Comparison of ENCODE assay signal across 6 cellular contexts in the genomic region with DNA sequence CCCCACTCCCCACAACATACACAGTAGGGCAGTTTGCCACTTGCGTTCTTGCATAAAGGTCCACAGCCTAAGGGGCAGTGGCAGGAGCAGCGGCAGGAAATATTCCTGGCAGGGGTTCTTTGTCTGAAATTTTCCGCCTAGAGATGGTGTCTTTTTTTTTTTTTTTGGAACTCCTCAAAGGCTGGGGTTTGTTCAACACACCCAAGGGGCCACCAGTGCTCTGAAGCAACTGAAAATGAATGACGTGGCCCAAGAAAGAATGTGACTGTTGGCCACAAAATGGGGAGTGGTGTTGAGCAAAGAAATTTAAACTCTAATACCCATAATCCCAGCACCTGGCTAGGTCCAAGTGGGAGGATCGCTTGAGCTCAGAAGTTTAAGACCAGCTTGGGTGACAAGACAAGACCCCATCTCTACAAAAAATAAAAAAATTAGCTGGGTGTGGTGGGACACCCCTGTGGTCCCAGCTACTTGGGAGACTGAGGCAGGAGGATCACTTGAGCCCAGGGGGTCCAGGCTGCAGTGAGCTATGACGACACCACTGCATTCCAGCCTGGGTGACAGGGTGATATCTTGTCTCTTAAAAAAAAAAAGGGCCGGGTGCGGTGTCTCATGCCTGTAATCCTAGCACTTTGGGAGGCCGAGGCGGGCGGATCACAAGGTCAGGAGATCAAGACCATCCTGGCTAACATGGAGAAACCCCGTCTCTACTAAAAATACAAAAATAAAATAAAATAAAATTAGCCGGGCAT. TPM values are rescaled to one million over a fixed set of nuclear protein-coding genes. Genes with fewer than 3 reads are reported as not detected.
DNase-seq lines count a peak whose midpoint lies in the region; ATAC-seq and TF ChIP-seq lines count a peak whose summit lies in the region.
"Not testable (repeated sequence)": the region's sequence is repeated elsewhere in the genome, so short reads cannot be mapped to it uniquely, and the experiment has no call there.

No MANE protein-coding gene starts in this region.

- not testable (repeated sequence) for H3K9me2 ChIP-seq in PC-3 (replicated peaks; ENCODE audit: low read length)

- H3K27me3 Mint-ChIP-seq in osteocyte (ENCODE audit: unreplicated experiment): not testable (repeated sequence)

- peak overlapping the region; percentile 20; the same call in 1 of the 2 replicates for H3K9ac ChIP-seq in PC-3 (ENCODE audit: low read length)

- not testable (repeated sequence) for H3K9me3 Mint-ChIP-seq in osteocyte (ENCODE audit: unreplicated experiment)

- H3K4me3 Mint-ChIP-seq in osteocyte (ENCODE audit: unreplicated experiment): not testable (repeated sequence)

- peak overlapping the region; percentile 64 for H3K27ac Mint-ChIP-seq in osteocyte (ENCODE audit: unreplicated experiment)

- H3K4me3 ChIP-seq in PC-3 (ENCODE audit: low read length); RWPE2 (ENCODE audit: severe bottlenecking); right cardiac atrium (ENCODE audit: low read length): not testable (repeated sequence)

- CTCF ChIA-PET in PC-3 (lab: Charles Lee): not testable (repeated sequence)

- peak overlapping the region; percentile 71 for H3K27ac ChIP-seq in PC-3 (ENCODE audit: low read length)
- peak overlapping the region; percentile 71 for H3K27ac ChIP-seq in RWPE2 (ENCODE audit: poor library complexity, severe bottlenecking)
- H3K27ac ChIP-seq in epithelial cell of prostate: peak overlapping the region; percentile 37
- H3K27ac ChIP-seq in right cardiac atrium (ENCODE audit: low read length): not testable (repeated sequence)

- H3K36me3 ChIP-seq in PC-3 (ENCODE audit: low read depth, low read length): not testable (repeated sequence)
- peaks cover 11% of the 10 kb centered on the region for H3K36me3 ChIP-seq in RWPE2 (ENCODE audit: low read depth)

- not testable (repeated sequence) for H3K4me2 ChIP-seq in PC-3 (ENCODE audit: low read length)

- not testable (repeated sequence) for DNase-seq in PC-3; RWPE2 (ENCODE audit: low spot score); epithelial cell of prostate (ENCODE audit: low read depth, low spot score); Right ventricle myocardium superior; right cardiac atrium; osteocyte (ENCODE audit: extremely low spot score, unreplicated experiment)

- WGBS in right cardiac atrium: 68% methylated on average over 4 of the region's 13 CpGs

- not testable (repeated sequence) for BruUV-seq in PC-3 (replicated peaks; lab: Mats Ljungman, UMichigan)

- not testable (repeated sequence) for H3K9me3 ChIP-seq in PC-3 (ENCODE audit: low read length); RWPE2 (ENCODE audit: severe bottlenecking); right cardiac atrium (ENCODE audit: control insufficient read depth, low read length)

- not testable (repeated sequence) for H2AFZ ChIP-seq in PC-3 (ENCODE audit: low read length)

- not testable (repeated sequence) for H3K4me1 Mint-ChIP-seq in osteocyte (ENCODE audit: unreplicated experiment)

- not testable (repeated sequence) for TF ChIP-seq CTCF in PC-3 (conservative IDR thresholded peaks at IDR 0.05; ENCODE audit: low read depth, low read length); RWPE2 (IDR thresholded peaks at IDR 0.05; ENCODE audit: poor library complexity, severe bottlenecking); osteocyte (IDR thresholded peaks at IDR 0.05)

- H3K36me3 Mint-ChIP-seq in osteocyte (ENCODE audit: unreplicated experiment): not testable (repeated sequence)

- H3K27me3 ChIP-seq in PC-3 (ENCODE audit: low read length); RWPE2 (ENCODE audit: insufficient read depth, poor library complexity, severe bottlenecking); right cardiac atrium (ENCODE audit: control insufficient read depth, insufficient read depth): not testable (repeated sequence)

- peak; percentile 71 for ATAC-seq in PC-3
- ATAC-seq in RWPE2 (ENCODE audit: low read depth): peak; percentile 65
- ATAC-seq in Right ventricle myocardium superior (ENCODE audit: poor library complexity): peak; percentile 72
- peak; percentile 54 to 80 for ATAC-seq in right cardiac atrium

- POLR2A ChIA-PET in PC-3 (lab: Charles Lee; ENCODE audit: unreplicated experiment): not testable (repeated sequence)

- H3K79me2 ChIP-seq in PC-3 (ENCODE audit: low read length): not testable (repeated sequence)

- intact Hi-C loops in PC-3 (cut with micrococcal nuclease); Right ventricle myocardium superior (cut with DNase I); right cardiac atrium (cut with DNase I): not testable (repeated sequence)

- H3F3A ChIP-seq in PC-3 (ENCODE audit: low read length, unreplicated experiment): not testable (repeated sequence)

- H3K4me1 ChIP-seq in PC-3 (ENCODE audit: insufficient read depth, low read length); RWPE2 (ENCODE audit: insufficient read depth, poor library complexity, severe bottlenecking); right cardiac atrium (ENCODE audit: control insufficient read depth, insufficient read depth, low read length): not testable (repeated sequence)

- H4K20me1 ChIP-seq in PC-3 (ENCODE audit: low read length): not testable (repeated sequence)

RNA-seq across cellular contexts. Expression of a gene that starts 7.5 kb away (rescaled TPM):
- total RNA-seq in PC-3 (2014; rRNA removed) (5.9 and 10.1 TPM in 2 replicates), Right ventricle myocardium superior (7.2 TPM), right cardiac atrium (10 to 100 TPM in 1 of 4 donors, 1 to 10 TPM in 3; 7.0 to 14.8 (median 7.3) TPM), osteocyte (9.6 and 11.4 TPM in 2 replicates)
- 13.3 TPM for polyA plus RNA-seq in right cardiac atrium
